Comparison of ENCODE assay signal across 10 cellular contexts in the genomic region with DNA sequence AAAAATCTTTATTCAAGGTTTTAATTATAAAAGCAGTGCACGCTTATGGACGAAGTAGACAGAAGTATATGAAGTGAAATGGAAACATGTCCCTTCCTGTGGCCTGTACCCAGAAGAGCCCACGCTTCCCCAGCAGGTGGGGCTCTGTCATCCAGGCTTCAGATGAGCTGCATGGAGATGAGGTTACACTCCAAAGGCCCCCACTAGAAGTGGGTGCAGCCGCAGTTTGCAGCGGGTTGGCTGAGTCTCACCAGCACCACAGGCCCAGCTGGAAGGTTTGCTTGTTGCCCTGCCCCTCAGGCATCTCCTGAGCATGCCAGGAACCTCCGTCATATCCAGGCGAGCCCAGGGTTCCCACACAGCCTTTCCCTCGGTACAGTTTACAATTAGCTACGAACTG. TPM values are rescaled to one million over a fixed set of nuclear protein-coding genes. Genes with fewer than 3 reads are reported as not detected.
DNase-seq lines count a peak whose midpoint lies in the region; ATAC-seq, FAIRE-seq and TF ChIP-seq lines count a peak whose summit lies in the region.
"Had no signal": no experiment of that assay in that cellular context is flagged by ENCODE, and none has a peak within 500 bp of the region (broad histone marks: within the 10 kb centered on the region; RNA-seq: fewer than 3 reads in every experiment).

No MANE protein-coding gene starts in this region.

- FAIRE-seq in D721Med (lab: Jason Lieb, UNC): no peak

- no peak for ATAC-seq in activated naive CD4-positive, alpha-beta T cell treated with anti-CD3 and anti-CD28 coated beads, Interleukin-2, amount 50 U/mL, for 72 hours

- no peak overlapping the region for H3K27ac ChIP-seq in VCaP

- TF ChIP-seq CTCF in D721Med (IDR thresholded peaks at IDR 0.05; ENCODE audit: insufficient read depth, missing control alignments): peak; percentile 45
- peak; percentile 65 for TF ChIP-seq CTCF in VCaP (conservative IDR thresholded peaks at IDR 0.05)

- DNase-seq in D721Med (ENCODE audit: insufficient read length, low spot score) (no peak), HT1080 (ENCODE audit: low read depth) (peak; percentile 52), lung microvascular endothelial cell (ENCODE audit: low read depth in 2 of 2) (peak; percentile 12 to 45), NCI-H2196 treated with DMSO at 0.1 percent for 48 hours (lab: John Stamatoyannopoulos, UW; ENCODE audit: unreplicated experiment) (no peak), posterior cingulate gyrus (no peak), NCI-H2171 treated with DMSO at 0.1 percent for 48 hours (lab: John Stamatoyannopoulos, UW) (no peak)
- no peak for DNase-seq in activated naive CD4-positive, alpha-beta T cell treated with anti-CD3 and anti-CD28 coated beads, Interleukin-2, amount 50 U/mL, for 72 hours (ENCODE audit: low spot score in 2 of 2)
- DNase-seq: activated CD4-positive, alpha-beta T cell treated with anti-CD3 and anti-CD28 coated beads for 1 hour had no signal

- H3K9me3 Mint-ChIP-seq in activated naive CD4-positive, alpha-beta T cell treated with anti-CD3 and anti-CD28 coated beads, Interleukin-2, amount 50 U/mL, for 72 hours: peaks cover 0 to 8% of the 10 kb centered on the region in 2 donors

- no peak overlapping the region for H3K27ac Mint-ChIP-seq in activated naive CD4-positive, alpha-beta T cell treated with anti-CD3 and anti-CD28 coated beads, Interleukin-2, amount 50 U/mL, for 72 hours

- H3K36me3 Mint-ChIP-seq in activated naive CD4-positive, alpha-beta T cell treated with anti-CD3 and anti-CD28 coated beads, Interleukin-2, amount 50 U/mL, for 72 hours: no peaks in the 10 kb centered on the region

- intact Hi-C loops in posterior cingulate gyrus (cut with DNase I): loop anchor here (10.0 kb wide), 1 partner anchor 200 kb away; no protein-coding TSS in a partner anchor

RNA-seq across cellular contexts. Expression of a gene that starts 33.1 kb away (rescaled TPM):
- not detected in 2 replicates for total RNA-seq in HT1080 (2014; rRNA removed; shearing (Covaris generic))
- polyA plus RNA-seq in HT1080 (2015; cell fraction: cytosol; rRNA removed): 0.07 and 0.08 TPM in 2 replicates
- not detected in 2 replicates for polyA plus RNA-seq in HT1080 (2015; cell fraction: nucleus; rRNA removed)
- not detected in 2 replicates for total RNA-seq in lung microvascular endothelial cell
- total RNA-seq in activated naive CD4-positive, alpha-beta T cell treated with anti-CD3 and anti-CD28 coated beads, Interleukin-2, amount 50 U/mL, for 72 hours: not detected
- total RNA-seq: skeletal muscle tissue had no signal

Comparison
In these comparisons a context has a peak if more than half of its experiments do, and no peak if none do; other contexts are left out.
1. DNase-seq: peak in HT1080 (single experiment) and lung microvascular endothelial cell (2 of 2); none in D721Med (single experiment), NCI-H2196 treated with DMSO at 0.1 percent for 48 hours (single experiment), posterior cingulate gyrus (0 of 10), activated naive CD4-positive, alpha-beta T cell treated with anti-CD3 and anti-CD28 coated beads, Interleukin-2, amount 50 U/mL, for 72 hours (0 of 2) and NCI-H2171 treated with DMSO at 0.1 percent for 48 hours (single experiment).